ENCODE assay signal across 13 cellular contexts in genomic region chr20:3075315-3075714, GRCh38. TPM values are rescaled to one million over a fixed set of nuclear protein-coding genes. Genes with fewer than 3 reads are reported as not detected.
"Had no signal": no experiment of that assay in that cellular context is flagged by ENCODE, and none has a peak within 500 bp of the region (broad histone marks: within the 10 kb centered on the region; RNA-seq: fewer than 3 reads in every experiment).

No MANE protein-coding gene starts in this region.

RNA-seq across cellular contexts. Expression of gene OXT, which starts 3.9 kb away (rescaled TPM):
- total RNA-seq: activated B cell treated with CpG ODN at 0.5 μM for 24 hours; activated CD4-positive, alpha-beta memory T cell treated with anti-CD3 and anti-CD28 coated beads, Interleukin-2, amount 10 ng/mL, durations not matched to agents 7 days and 5 days; activated CD4-positive, alpha-beta T cell treated with anti-CD3 and anti-CD28 coated beads, Interleukin-2, amount 10 ng/mL, durations not matched to agents 24 days and 14 days; activated CD8-positive, alpha-beta memory T cell treated with anti-CD3 and anti-CD28 coated beads, Interleukin-2, amount 10 ng/mL, durations not matched to agents 7 days and 5 days; activated CD8-positive, alpha-beta T cell treated with anti-CD3 and anti-CD28 coated beads for 36 hours; activated CD8-positive, alpha-beta T cell treated with anti-CD3 and anti-CD28 coated beads, Interleukin-2, amount 10 ng/mL, durations not matched to agents 7 days and 5 days; T-helper 2 cell treated with Interferon-gamma antibody and Interleukin-4, amounts not matched to agents 100 ng/mL and 5 ng/mL, for 36 hours; WTC11 had no signal

RNA-seq across cellular contexts. Expression of gene AVP, which starts 9.2 kb away (rescaled TPM):
- total RNA-seq: activated B cell treated with CpG ODN at 0.5 μM for 24 hours; activated CD4-positive, alpha-beta memory T cell treated with anti-CD3 and anti-CD28 coated beads for 36 hours; activated CD4-positive, alpha-beta memory T cell treated with anti-CD3 and anti-CD28 coated beads, Interleukin-2, amount 10 ng/mL, durations not matched to agents 7 days and 5 days; activated CD4-positive, alpha-beta T cell treated with anti-CD3 and anti-CD28 coated beads for 36 hours; activated CD4-positive, alpha-beta T cell treated with anti-CD3 and anti-CD28 coated beads, Interleukin-2, amount 10 ng/mL, durations not matched to agents 24 days and 14 days; activated CD8-positive, alpha-beta memory T cell treated with anti-CD3 and anti-CD28 coated beads for 36 hours; activated CD8-positive, alpha-beta memory T cell treated with anti-CD3 and anti-CD28 coated beads, Interleukin-2, amount 10 ng/mL, durations not matched to agents 7 days and 5 days; activated CD8-positive, alpha-beta T cell treated with anti-CD3 and anti-CD28 coated beads for 36 hours; activated CD8-positive, alpha-beta T cell treated with anti-CD3 and anti-CD28 coated beads, Interleukin-2, amount 10 ng/mL, durations not matched to agents 7 days and 5 days; T-helper 1 cell treated with Interleukin-12 subunit alpha and Interleukin-12 subunit beta and Interleukin-4 antibody, amounts not matched to agents 30 ng/mL and 1 ng/mL, for 36 hours; T-helper 17 cell; T-helper 2 cell treated with Interferon-gamma antibody and Interleukin-4, amounts not matched to agents 100 ng/mL and 5 ng/mL, for 36 hours had no signal
